8 cellular contexts compared by ENCODE assay signal in the genomic region with DNA sequence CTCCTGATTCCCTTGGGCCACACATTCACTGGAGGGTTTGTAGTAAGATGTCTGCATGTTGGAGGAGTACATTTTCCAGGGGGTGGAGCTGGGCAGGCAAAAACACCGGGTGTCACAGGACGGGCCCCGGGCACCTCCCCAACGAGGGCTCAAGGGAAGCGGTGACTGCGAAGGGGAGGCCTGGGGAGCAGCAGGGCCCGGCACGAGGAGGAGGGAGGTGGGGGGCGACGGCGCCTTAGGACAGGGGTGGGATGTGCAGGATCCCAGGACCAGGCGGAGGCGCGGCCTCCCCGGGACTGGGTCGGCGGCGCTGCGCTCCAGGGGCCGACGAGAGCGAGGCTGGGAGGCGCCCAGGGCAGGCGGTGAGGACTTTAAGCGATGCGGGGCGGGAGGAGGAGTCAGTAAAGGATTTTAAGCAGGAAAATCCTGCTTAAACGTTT. TPM values are rescaled to one million over a fixed set of nuclear protein-coding genes. Genes with fewer than 3 reads are reported as not detected.
DNase-seq lines count a peak whose midpoint lies in the region; ATAC-seq and TF ChIP-seq lines count a peak whose summit lies in the region.

No MANE protein-coding gene starts in this region.

- TF ChIP-seq CTCF in CD4-positive, alpha-beta T cell (IDR thresholded peaks at IDR 0.05): no peak
- TF ChIP-seq CTCF in nephron progenitor cell (IDR thresholded peaks at IDR 0.05) (no peak), type B pancreatic cell (conservative IDR thresholded peaks at IDR 0.05) (no peak)

- H3K27ac Mint-ChIP-seq in CD4-positive, alpha-beta T cell: peak overlapping the region; percentile 96
- H3K27ac Mint-ChIP-seq in nephron progenitor cell (peak overlapping the region; percentile 49), type B pancreatic cell (peak overlapping the region; percentile 81)

- POLR2A ChIA-PET in CD4-positive, alpha-beta T cell (lab: Charles Lee): no interaction called here

- peak overlapping the region; percentile 97 for H3K4me3 Mint-ChIP-seq in CD4-positive, alpha-beta T cell
- H3K4me3 Mint-ChIP-seq in nephron progenitor cell (peak overlapping the region; percentile 91), type B pancreatic cell (peak overlapping the region; percentile 93)

- H3K9me3 Mint-ChIP-seq in CD4-positive, alpha-beta T cell: peaks cover 3% of the 10 kb centered on the region
- H3K9me3 Mint-ChIP-seq in nephron progenitor cell: peaks cover 4% of the 10 kb centered on the region
- no peaks in the 10 kb centered on the region for H3K9me3 Mint-ChIP-seq in type B pancreatic cell

- no peaks in the 10 kb centered on the region for H3K9me3 ChIP-seq in CD4-positive, alpha-beta T cell (ENCODE audit: control insufficient read depth, low read length)

- no peaks in the 10 kb centered on the region for H3K27me3 ChIP-seq in CD4-positive, alpha-beta T cell (ENCODE audit: control insufficient read depth, insufficient read depth, low read length)

- DNase-seq in CD4-positive, alpha-beta T cell: peak in 9 of 10 experiments; percentile 3 to 41 (median 22)
- DNase-seq in LHCN-M2 (ENCODE audit: low read depth): peak; percentile 41
- DNase-seq in activated CD8-positive, alpha-beta memory T cell treated with anti-CD3 and anti-CD28 coated beads, Interleukin-2, amount 50 U/mL, for 4 hours: peak; percentile 26
- DNase-seq in fibroblast of gingiva (ENCODE audit: low read depth): peak; percentile 43
- peak; percentile 50 for DNase-seq in nephron progenitor cell
- no peak for DNase-seq in type B pancreatic cell (ENCODE audit: extremely low spot score, unreplicated experiment)

- H3K4me1 Mint-ChIP-seq in CD4-positive, alpha-beta T cell (ENCODE audit: low read depth): peaks cover 50% of the 10 kb centered on the region
- H3K4me1 Mint-ChIP-seq in nephron progenitor cell: peaks cover 34% of the 10 kb centered on the region
- peaks cover 16% of the 10 kb centered on the region for H3K4me1 Mint-ChIP-seq in type B pancreatic cell (ENCODE audit: unreplicated experiment)

- intact Hi-C loops in CD4-positive, alpha-beta T cell (cut with DNase I, micrococcal nuclease): loop anchor here (1.0 to 10.0 kb wide), 12 partner anchors 30 to 575 kb away; a partner anchor contains a TSS

- CTCF ChIA-PET in CD4-positive, alpha-beta T cell (lab: Charles Lee): no interaction called here

- H3K27ac ChIP-seq in CD4-positive, alpha-beta T cell (ENCODE audit: low read depth, low read length): peak overlapping the region; percentile 85

- no peaks in the 10 kb centered on the region for H3K27me3 Mint-ChIP-seq in CD4-positive, alpha-beta T cell
- H3K27me3 Mint-ChIP-seq in nephron progenitor cell (ENCODE audit: low read depth, poor library complexity) (peaks cover 3% of the 10 kb centered on the region), type B pancreatic cell (no peaks in the 10 kb centered on the region)

- peaks cover 53% of the 10 kb centered on the region for H3K36me3 Mint-ChIP-seq in CD4-positive, alpha-beta T cell (ENCODE audit: low read depth)
- peaks cover 52% of the 10 kb centered on the region for H3K36me3 Mint-ChIP-seq in nephron progenitor cell (ENCODE audit: low read depth)
- H3K36me3 Mint-ChIP-seq in type B pancreatic cell: peaks cover 19% of the 10 kb centered on the region

- ATAC-seq in CD4-positive, alpha-beta T cell (ENCODE audit: poor library complexity): no peak
- peak; percentile 9 for ATAC-seq in GM21526 (IDR thresholded peaks at IDR 0.05; ENCODE audit: low FRiP score, unreplicated experiment)
- ATAC-seq in GM21619 (IDR thresholded peaks at IDR 0.05; ENCODE audit: unreplicated experiment): no peak

RNA-seq across cellular contexts. Expression of a gene that starts 0.5 kb away (rescaled TPM):
- 10 to 100 TPM; 42.1 to 45.5 TPM for total RNA-seq in CD4-positive, alpha-beta T cell
- total RNA-seq in LHCN-M2 (2014; rRNA removed): 19.0 and 20.6 TPM in 2 replicates
- polyA plus RNA-seq in LHCN-M2 (2012): 5.5 TPM
- total RNA-seq in type B pancreatic cell (ENCODE audit: low replicate concordance): 30.7 and 35.9 TPM in 2 replicates

RNA-seq across cellular contexts. Expression of a gene that starts 30.0 kb away (rescaled TPM):
- 1 to 10 TPM; 1.2 to 1.7 TPM for total RNA-seq in CD4-positive, alpha-beta T cell
- total RNA-seq in LHCN-M2 (2014; rRNA removed) (2.4 and 2.9 TPM in 2 replicates), type B pancreatic cell (ENCODE audit: low replicate concordance) (15.5 and 15.6 TPM in 2 replicates)
- 2.0 TPM for polyA plus RNA-seq in LHCN-M2 (2012)

RNA-seq across cellular contexts. Expression of a gene that starts 56.1 kb away (rescaled TPM):
- 1 to 10 TPM; 3.8 to 3.9 TPM for total RNA-seq in CD4-positive, alpha-beta T cell
- total RNA-seq in LHCN-M2 (2014; rRNA removed) (4.2 and 5.6 TPM in 2 replicates), type B pancreatic cell (ENCODE audit: low replicate concordance) (14.6 and 15.8 TPM in 2 replicates)
- 2.1 TPM for polyA plus RNA-seq in LHCN-M2 (2012)

RNA-seq across cellular contexts. Expression of a gene that starts 58.2 kb away (rescaled TPM):
- total RNA-seq in CD4-positive, alpha-beta T cell: not detected
- total RNA-seq in LHCN-M2 (2014; rRNA removed) (not detected in 2 replicates), type B pancreatic cell (ENCODE audit: low replicate concordance) (0.53 and 2.2 TPM in 2 replicates)
- not detected for polyA plus RNA-seq in LHCN-M2 (2012)
